ENCODE assay signal across 1 cellular context in genomic region chr3:193794002-193794835, GRCh38.
TF ChIP-seq lines count a peak whose summit lies in the region.

No MANE protein-coding gene starts in this region.

TF ChIP-seq in K562, 482 proteins besides CTCF, POLR2A, EP300 and RAD21 (continued from another document and continues in another):
- TF ChIP-seq HCFC1 (IDR thresholded peaks at IDR 0.05; ENCODE audit: low read depth, low read length) = peak; percentile 31; the same call in 1 of the 2 replicates
- no peak for TF ChIP-seq ZNF518B (CRISPR knock-in tag; IDR thresholded peaks at IDR 0.05)
- peak in 1 of 2 experiments; percentile 80; a peak in 1 of 4 replicates for TF ChIP-seq ARNT (IDR thresholded peaks at IDR 0.05)
- TF ChIP-seq GTF2E2 (tag; IDR thresholded peaks at IDR 0.05) = no peak; the same call in 1 of the 2 replicates
- 0 out of 2 replicates have a peak, but pooled peaks have one; percentile 24 for TF ChIP-seq ZBTB12 (CRISPR knock-in tag; IDR thresholded peaks at IDR 0.05)
- no peak for TF ChIP-seq MLLT1 (IDR thresholded peaks at IDR 0.05)
- peak; percentile 71 for TF ChIP-seq ETV5 (CRISPR knock-in tag; IDR thresholded peaks at IDR 0.05; ENCODE audit: low read depth)
- peak; percentile 84 for TF ChIP-seq ZNF589 (CRISPR knock-in tag; IDR thresholded peaks at IDR 0.05; ENCODE audit: low read depth)
- TF ChIP-seq SMARCC2 (IDR thresholded peaks at IDR 0.05; ENCODE audit: low read depth) = 0 out of 2 replicates have a peak, but pooled peaks have one; percentile 13
- peak; percentile 12; the same call in 1 of the 2 replicates for TF ChIP-seq NFE2 (IDR thresholded peaks at IDR 0.05; ENCODE audit: low read depth)
- peak; percentile 89 for TF ChIP-seq L3MBTL2 (IDR thresholded peaks at IDR 0.05)
- TF ChIP-seq FOXA1 (IDR thresholded peaks at IDR 0.05; ENCODE audit: borderline replicate concordance) = no peak
- TF ChIP-seq GABPA (tag; conservative IDR thresholded peaks at IDR 0.05; ENCODE audit: low read depth) = no peak; the same call in 1 of the 2 replicates
- peak; percentile 66; the same call in 1 of the 2 replicates for TF ChIP-seq BHLHE40 (IDR thresholded peaks at IDR 0.05; ENCODE audit: low read length)
- no peak for TF ChIP-seq ZNF444 (CRISPR knock-in tag; IDR thresholded peaks at IDR 0.05)
- peak; percentile 93 for TF ChIP-seq CEBPG (CRISPR knock-in tag; IDR thresholded peaks at IDR 0.05)
- peak; percentile 74 to 92 for TF ChIP-seq CEBPG (tag; conservative IDR thresholded peaks at IDR 0.05 in 1 of 2, IDR thresholded peaks at IDR 0.05 in 1 of 2)
- no peak for TF ChIP-seq SRSF1 (IDR thresholded peaks at IDR 0.05; ENCODE audit: low read depth, low read length)
- TF ChIP-seq TBL1XR1 (IDR thresholded peaks at IDR 0.05; ENCODE audit: low read length in 2 of 2) = peak in 1 of 2 experiments; percentile 76; a peak in 2 of 4 replicates
- TF ChIP-seq ZBTB26 (CRISPR knock-in tag; IDR thresholded peaks at IDR 0.05) = no peak
- TF ChIP-seq PREB (CRISPR knock-in tag; IDR thresholded peaks at IDR 0.05) = no peak
- TF ChIP-seq ZBTB17 (CRISPR knock-in tag; IDR thresholded peaks at IDR 0.05) = no peak
- TF ChIP-seq CTBP1 (IDR thresholded peaks at IDR 0.05; ENCODE audit: borderline replicate concordance) = peak; percentile 99
- no peak for TF ChIP-seq ZFX (CRISPR knock-in tag; IDR thresholded peaks at IDR 0.05)
- peak; percentile 90 for TF ChIP-seq MYC (IDR thresholded peaks at IDR 0.05; ENCODE audit: low read depth, low read length)
- peak; percentile 52; the same call in 1 of the 2 replicates for TF ChIP-seq MYC (CRISPR knock-in tag; IDR thresholded peaks at IDR 0.05; ENCODE audit: borderline replicate concordance, low read depth)
- no peak for TF ChIP-seq PCBP2 (IDR thresholded peaks at IDR 0.05; ENCODE audit: low read depth, low read length, poor library complexity, severe bottlenecking)
- no peak for TF ChIP-seq ILF3 (IDR thresholded peaks at IDR 0.05; ENCODE audit: borderline replicate concordance)
- TF ChIP-seq KLF13 (tag; IDR thresholded peaks at IDR 0.05; ENCODE audit: borderline replicate concordance, low read depth) = 0 out of 2 replicates have a peak, but pooled peaks have one; percentile 29
- peak; percentile 68 for TF ChIP-seq USF2 (CRISPR knock-in tag; IDR thresholded peaks at IDR 0.05)
- 0 out of 2 replicates have a peak, but pooled peaks have one; percentile 56 for TF ChIP-seq ZNF395 (CRISPR knock-in tag; IDR thresholded peaks at IDR 0.05)
- TF ChIP-seq TAF7 (tag; IDR thresholded peaks at IDR 0.05) = no peak
- TF ChIP-seq NR0B1 (IDR thresholded peaks at IDR 0.05; ENCODE audit: partially characterized antibody) = no peak
- peak; percentile 47 for TF ChIP-seq CHD4 (IDR thresholded peaks at IDR 0.05; ENCODE audit: insufficient read depth, insufficient replicate concordance, low read depth, low read length, poor library complexity, severe bottlenecking)
- no peak for TF ChIP-seq TARDBP (IDR thresholded peaks at IDR 0.05)
- TF ChIP-seq MNT (conservative IDR thresholded peaks at IDR 0.05) = peak in 1 of 2 experiments; percentile 55; a peak in 2 of 4 replicates
- no peak for TF ChIP-seq ZNF695 (CRISPR knock-in tag; IDR thresholded peaks at IDR 0.05)
- TF ChIP-seq MTA3 (IDR thresholded peaks at IDR 0.05; ENCODE audit: borderline replicate concordance) = 0 out of 2 replicates have a peak, but pooled peaks have one; percentile 60
- 0 out of 2 replicates have a peak, but pooled peaks have one; percentile 38 for TF ChIP-seq HIVEP1 (CRISPR knock-in tag; IDR thresholded peaks at IDR 0.05)
- TF ChIP-seq ZNF584 (CRISPR knock-in tag; IDR thresholded peaks at IDR 0.05; ENCODE audit: low read depth) = no peak
- TF ChIP-seq U2AF2 (optimal IDR thresholded peaks at IDR 0.05; ENCODE audit: low read depth, low read length) = no peak
- TF ChIP-seq PHTF2 (CRISPR knock-in tag; IDR thresholded peaks at IDR 0.05) = no peak
- TF ChIP-seq GTF2F1 (IDR thresholded peaks at IDR 0.05; ENCODE audit: low read depth, low read length) = no peak
- TF ChIP-seq FOXA3 (CRISPR knock-in tag; conservative IDR thresholded peaks at IDR 0.05 in 1 of 2, IDR thresholded peaks at IDR 0.05 in 1 of 2) = peak in 1 of 2 experiments; percentile 10; a peak in 1 of 4 replicates
- no peak for TF ChIP-seq NCOR1 (IDR thresholded peaks at IDR 0.05)
- TF ChIP-seq RBM15 (IDR thresholded peaks at IDR 0.05; ENCODE audit: insufficient read depth, low read length) = no peak
- no peak for TF ChIP-seq POLR2G (IDR thresholded peaks at IDR 0.05; ENCODE audit: low read depth, low read length)
- TF ChIP-seq ZNF512 (tag; IDR thresholded peaks at IDR 0.05) = no peak
- no peak for TF ChIP-seq ZNF12 (CRISPR knock-in tag; IDR thresholded peaks at IDR 0.05)
- no peak for TF ChIP-seq NR2C2 (CRISPR knock-in tag; IDR thresholded peaks at IDR 0.05)
- TF ChIP-seq NR2C2 (tag; IDR thresholded peaks at IDR 0.05) = peak; percentile 73
- 0 out of 4 replicates have a peak, but pooled peaks of 1 of the 2 experiments have one; percentile 44 for TF ChIP-seq HDAC1 (IDR thresholded peaks at IDR 0.05)
- peak; percentile 89 for TF ChIP-seq ATF4 (CRISPR knock-in tag; IDR thresholded peaks at IDR 0.05)
- TF ChIP-seq CBFA2T3 (IDR thresholded peaks at IDR 0.05) = peak; percentile 43; the same call in 1 of the 2 replicates
